In genomic region chr7:88279323-88279722, GRCh38 we compare ENCODE assay signal across 29 cellular contexts. TPM values are rescaled to one million over a fixed set of nuclear protein-coding genes. Genes with fewer than 3 reads are reported as not detected.
"Had no signal": no experiment of that assay in that cellular context is flagged by ENCODE, and none has a peak within 500 bp of the region (broad histone marks: within the 10 kb centered on the region; RNA-seq: fewer than 3 reads in every experiment).

No MANE protein-coding gene starts in this region.

- FAIRE-seq: kidney, TTC549 had no signal

- H3K36me3 ChIP-seq: gastroesophageal sphincter, ovary, transverse colon, vagina had no signal

- H3K27ac Mint-ChIP-seq: activated naive CD8-positive, alpha-beta T cell treated with anti-CD3 and anti-CD28 coated beads for 36 hours; brain; natural killer cell treated with Interleukin-12 subunit alpha and Interleukin-12 subunit beta and Interleukin-15 and Interleukin-18, amount 100 ng/mL, for 72 hours; progenitor cell of endocrine pancreas had no signal

- H3K36me3 Mint-ChIP-seq: activated naive CD8-positive, alpha-beta T cell treated with anti-CD3 and anti-CD28 coated beads for 36 hours; brain; natural killer cell treated with Interleukin-12 subunit alpha and Interleukin-12 subunit beta and Interleukin-15 and Interleukin-18, amount 100 ng/mL, for 72 hours had no signal

- H3K9me3 Mint-ChIP-seq: activated naive CD8-positive, alpha-beta T cell treated with anti-CD3 and anti-CD28 coated beads for 36 hours; brain; natural killer cell treated with Interleukin-12 subunit alpha and Interleukin-12 subunit beta and Interleukin-15 and Interleukin-18, amount 100 ng/mL, for 72 hours had no signal

- H3K4me1 Mint-ChIP-seq: activated naive CD8-positive, alpha-beta T cell treated with anti-CD3 and anti-CD28 coated beads for 36 hours; brain had no signal

- H3K9me3 ChIP-seq: adrenal gland, gastroesophageal sphincter, ovary, testis, transverse colon, vagina had no signal

- H3K4me1 ChIP-seq: gastroesophageal sphincter, testis, transverse colon, vagina had no signal

- ATAC-seq: left colon; natural killer cell treated with Interleukin-12 subunit alpha and Interleukin-12 subunit beta and Interleukin-15 and Interleukin-18, amount 100 ng/mL, for 72 hours; stimulated activated naive CD8-positive, alpha-beta T cell treated with anti-CD3 and anti-CD28 coated beads, Interleukin-15, Interleukin-2, amounts not matched to agents 100 U/mL and 50 U/mL, for 24 hours had no signal

- H3K4me3 ChIP-seq: adrenal gland, gastroesophageal sphincter, ovary, skin epidermis, testis, transverse colon, vagina had no signal

- H3K27me3 ChIP-seq: adrenal gland, gastroesophageal sphincter, ovary, testis, transverse colon, vagina had no signal

- H3K27me3 Mint-ChIP-seq: progenitor cell of endocrine pancreas had no signal

- DNase-seq: activated CD4-positive, alpha-beta T cell treated with anti-CD3 and anti-CD28 coated beads for 4 hours; activated CD4-positive, alpha-beta T cell treated with anti-CD3 and anti-CD28 coated beads, Interleukin-2, amount 50 U/mL, for 4 hours; activated effector memory CD4-positive, alpha-beta T cell treated with Interleukin-2 at 50 U/mL for 16 hours; activated naive CD4-positive, alpha-beta T cell treated with Interleukin-2 at 50 U/mL for 16 hours; activated naive CD8-positive, alpha-beta T cell treated with anti-CD3 and anti-CD28 coated beads for 36 hours; adrenal gland; aorta; caudate nucleus; cortex of kidney; hippocampal formation; kidney; left colon; ovary; retina; stimulated activated CD4-positive, alpha-beta T cell treated with anti-CD3 and anti-CD28 coated beads, Interleukin-12 subunit alpha, Interleukin-12 subunit beta, amount 100 ng/mL, for 4 hours; stimulated activated CD4-positive, alpha-beta T cell treated with anti-CD3 and anti-CD28 coated beads, Interleukin-4, amount 100 ng/mL, for 1 hour; stimulated activated naive CD8-positive, alpha-beta T cell treated with anti-CD3 and anti-CD28 coated beads, Interleukin-15, Interleukin-2, amounts not matched to agents 100 U/mL and 50 U/mL, for 24 hours; testis; transverse colon had no signal

- H3K27ac ChIP-seq: adrenal gland, gastroesophageal sphincter, ovary, testis, transverse colon, vagina, VCaP had no signal

- H3K4me3 Mint-ChIP-seq: activated naive CD8-positive, alpha-beta T cell treated with anti-CD3 and anti-CD28 coated beads for 36 hours; brain; natural killer cell treated with Interleukin-12 subunit alpha and Interleukin-12 subunit beta and Interleukin-15 and Interleukin-18, amount 100 ng/mL, for 72 hours had no signal

RNA-seq across cellular contexts. Expression of gene STEAP4, which starts 27.4 kb away (rescaled TPM):
- total RNA-seq: activated naive CD8-positive, alpha-beta T cell treated with anti-CD3 and anti-CD28 coated beads for 36 hours; chondrocyte; natural killer cell treated with Interleukin-12 subunit alpha and Interleukin-12 subunit beta and Interleukin-15 and Interleukin-18, amount 100 ng/mL, for 72 hours; progenitor cell of endocrine pancreas; T-helper 1 cell treated with Interleukin-12 subunit alpha and Interleukin-12 subunit beta and Interleukin-4 antibody, amounts not matched to agents 30 ng/mL and 1 ng/mL, for 36 hours had no signal
